Comparison of ENCODE assay signal across 11 cellular contexts in the genomic region with DNA sequence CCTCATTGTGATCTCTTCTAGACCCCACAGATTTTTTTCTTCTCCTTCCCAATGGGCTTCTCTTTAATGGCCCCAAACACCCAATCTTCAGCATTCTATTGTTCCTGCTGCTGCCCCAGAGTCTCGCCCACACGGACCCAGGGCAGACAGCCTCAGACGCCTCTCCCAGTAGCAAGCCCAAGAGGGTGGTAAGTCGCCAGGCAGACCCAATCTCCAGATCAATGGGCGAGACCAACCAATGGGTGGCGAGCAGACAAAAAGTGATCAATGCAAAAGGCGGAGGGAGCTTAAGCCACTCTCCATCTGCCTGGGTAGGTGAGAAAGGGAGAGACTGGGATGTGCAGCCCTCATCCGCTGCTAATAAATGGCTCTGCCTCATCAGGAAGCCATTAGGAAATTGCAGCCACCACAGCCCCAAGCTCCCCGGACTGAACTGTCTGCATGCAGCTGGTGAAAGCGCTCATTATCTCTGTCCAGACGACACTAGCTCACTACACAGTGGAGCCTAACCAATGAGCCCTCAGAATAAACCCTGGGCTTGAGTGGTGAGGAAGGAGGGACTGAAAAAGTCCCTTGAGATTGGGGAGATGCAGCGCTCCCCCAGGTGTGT.
DNase-seq lines count a peak whose midpoint lies in the region; FAIRE-seq and TF ChIP-seq lines count a peak whose summit lies in the region.
"Had no signal": no experiment of that assay in that cellular context is flagged by ENCODE, and none has a peak within 500 bp of the region (broad histone marks: within the 10 kb centered on the region; RNA-seq: fewer than 3 reads in every experiment).

No MANE protein-coding gene starts in this region.

- H3K9me3 ChIP-seq in CD4-positive, alpha-beta memory T cell (ENCODE audit: control insufficient read depth in 1 of 2, low read length in 2 of 2) = no peaks in the 10 kb centered on the region
- H3K9me3 ChIP-seq in colonic mucosa (no peaks in the 10 kb centered on the region), trophoblast cell (ENCODE audit: insufficient read depth, low read depth, low read length) (no peaks in the 10 kb centered on the region)

- WGBS in trophoblast cell (ENCODE audit: extremely low coverage, insufficient coverage, insufficient read length) = no CpG with 5 or more reads among the region's 12 CpGs

- no peak overlapping the region for H3K18ac ChIP-seq in trophoblast cell (ENCODE audit: low read length)

- peak in 1 of 5 donors; percentile 62 for DNase-seq in CD4-positive, alpha-beta memory T cell
- DNase-seq in NCI-H69 (lab: John Stamatoyannopoulos, UW) (peak; percentile 64), colonic mucosa (no peak), trophoblast cell (no peak), NCI-H2227 treated with DMSO at 0.1 percent for 48 hours (lab: John Stamatoyannopoulos, UW) (no peak), H54 (ENCODE audit: insufficient read length, low spot score) (no peak), hepatic stellate cell (ENCODE audit: low spot score) (no peak), type B pancreatic cell (ENCODE audit: extremely low spot score, unreplicated experiment) (no peak)
- DNase-seq: DMS 273 treated with DMSO at 0.1 percent for 48 hours, KBM-7 had no signal

- H3K27me3 ChIP-seq in CD4-positive, alpha-beta memory T cell (ENCODE audit: insufficient read depth, low read length) = no peaks in the 10 kb centered on the region
- H3K27me3 ChIP-seq in colonic mucosa (no peaks in the 10 kb centered on the region), trophoblast cell (ENCODE audit: insufficient read depth, low read length) (no peaks in the 10 kb centered on the region)

- H3K9ac ChIP-seq in colonic mucosa (ENCODE audit: low read depth in 2 of 2, low read length in 2 of 2) (peak overlapping the region in 1 of 2 donors; percentile 21), trophoblast cell (ENCODE audit: low read length) (no peak overlapping the region)

- peaks cover 24% of the 10 kb centered on the region for H3K36me3 ChIP-seq in CD4-positive, alpha-beta memory T cell (ENCODE audit: insufficient read depth, low read length)
- H3K36me3 ChIP-seq in colonic mucosa (no peaks in the 10 kb centered on the region), trophoblast cell (ENCODE audit: control insufficient read depth in 1 of 2, insufficient read depth in 2 of 2, low read length in 2 of 2) (peaks cover 18 to 22% of the 10 kb centered on the region in 2 experiments)

- H2BK12ac ChIP-seq in trophoblast cell (ENCODE audit: low read length) = no peak overlapping the region

- H3K4me1 Mint-ChIP-seq in CD4-positive, alpha-beta memory T cell = peaks cover 82 to 100% (median 89%) of the 10 kb centered on the region in 4 donors
- peaks cover 53% of the 10 kb centered on the region for H3K4me1 Mint-ChIP-seq in type B pancreatic cell (ENCODE audit: unreplicated experiment)

- no peak for FAIRE-seq in H54 (lab: Jason Lieb, UNC)

- no peaks in the 10 kb centered on the region for H3K27me3 Mint-ChIP-seq in CD4-positive, alpha-beta memory T cell
- peaks cover 4% of the 10 kb centered on the region for H3K27me3 Mint-ChIP-seq in type B pancreatic cell

- CTCF ChIA-PET in CD4-positive, alpha-beta memory T cell (lab: Charles Lee; ENCODE audit: partially characterized antibody) = interaction anchor here (0.7 to 7.8 kb wide), 23 partner anchors 9 to 252 kb away, joined by 3 to 81 read pairs (median 7); no protein-coding TSS in a partner anchor

- H3K79me1 ChIP-seq in trophoblast cell (ENCODE audit: low read length) = peaks cover 4% of the 10 kb centered on the region

- TF ChIP-seq CTCF in colonic mucosa (IDR thresholded peaks at IDR 0.05) = no peak
- no peak for TF ChIP-seq CTCF in type B pancreatic cell (conservative IDR thresholded peaks at IDR 0.05)

- POLR2A ChIA-PET in CD4-positive, alpha-beta memory T cell (lab: Charles Lee; ENCODE audit: partially characterized antibody) = interaction anchor here (0.9 to 34.5 kb wide), 20 partner anchors 8 to 228 kb away, joined by 3 to 1488 read pairs (median 6); a partner anchor contains a TSS

- no peak for TF ChIP-seq POLR2A in H54 (IDR thresholded peaks at IDR 0.05; ENCODE audit: low read depth, low read length)

- H4K12ac ChIP-seq in trophoblast cell (ENCODE audit: low read depth, low read length) = no peak overlapping the region

- H3K14ac ChIP-seq in trophoblast cell (ENCODE audit: low read length) = no peak overlapping the region

- H3K4me2 ChIP-seq in trophoblast cell (ENCODE audit: low read length) = no peak overlapping the region

- H3K4me1 ChIP-seq in CD4-positive, alpha-beta memory T cell (ENCODE audit: insufficient read depth, low read length) = peaks cover 100% of the 10 kb centered on the region
- H3K4me1 ChIP-seq in colonic mucosa (peaks cover 11% of the 10 kb centered on the region), trophoblast cell (ENCODE audit: control insufficient read depth in 1 of 2, insufficient read depth in 2 of 2, low read length in 2 of 2) (peaks cover 22 to 43% of the 10 kb centered on the region in 2 experiments)

- no peak overlapping the region for H4K8ac ChIP-seq in trophoblast cell (ENCODE audit: low read depth, low read length)

- peaks cover 5% of the 10 kb centered on the region for H3K79me2 ChIP-seq in trophoblast cell (ENCODE audit: control insufficient read depth, insufficient read depth, low read length, poor library complexity)

- H3K9me3 Mint-ChIP-seq in CD4-positive, alpha-beta memory T cell = no peaks in the 10 kb centered on the region
- no peaks in the 10 kb centered on the region for H3K9me3 Mint-ChIP-seq in type B pancreatic cell

- peak overlapping the region; percentile 26 to 34 for H3K4me3 ChIP-seq in CD4-positive, alpha-beta memory T cell (ENCODE audit: low read length in 2 of 2)
- H3K4me3 ChIP-seq in colonic mucosa (no peak overlapping the region), trophoblast cell (ENCODE audit: low read depth, low read length) (no peak overlapping the region)

- H2AFZ ChIP-seq in trophoblast cell (ENCODE audit: insufficient read depth, low read length, poor library complexity) = no peak overlapping the region

- peaks cover 78 to 92% of the 10 kb centered on the region in 2 donors for H3K36me3 Mint-ChIP-seq in CD4-positive, alpha-beta memory T cell
- peaks cover 12% of the 10 kb centered on the region for H3K36me3 Mint-ChIP-seq in type B pancreatic cell

- no peak overlapping the region for H3K23ac ChIP-seq in trophoblast cell (ENCODE audit: low read length)

- H3K4ac ChIP-seq in trophoblast cell (ENCODE audit: low read depth, low read length) = peak overlapping the region; percentile 47

- no peak overlapping the region for H2AK5ac ChIP-seq in trophoblast cell (ENCODE audit: low read length)

- peak overlapping the region; percentile 95 to 99 (median 98) for H3K27ac Mint-ChIP-seq in CD4-positive, alpha-beta memory T cell
- H3K27ac Mint-ChIP-seq in type B pancreatic cell = no peak overlapping the region

- intact Hi-C loops in CD4-positive, alpha-beta memory T cell (cut with micrococcal nuclease) = loop anchor here (2.0 to 10.0 kb wide), 5 partner anchors 15 to 471 kb away; no protein-coding TSS in a partner anchor
- intact Hi-C loops in colonic mucosa (cut with DNase I) = no loop called here

- peak overlapping the region; percentile 89 for H3K27ac ChIP-seq in CD4-positive, alpha-beta memory T cell (ENCODE audit: low read depth, low read length)
- H3K27ac ChIP-seq in colonic mucosa (peak overlapping the region; percentile 25), trophoblast cell (ENCODE audit: low read depth, low read length) (no peak overlapping the region)

- H2BK120ac ChIP-seq in trophoblast cell (ENCODE audit: insufficient read depth, low read length, poor library complexity) = no peak overlapping the region

- no peak overlapping the region for H4K91ac ChIP-seq in trophoblast cell (ENCODE audit: low read depth, low read length)

- peak overlapping the region; percentile 86 to 100 (median 94) for H3K4me3 Mint-ChIP-seq in CD4-positive, alpha-beta memory T cell
- H3K4me3 Mint-ChIP-seq in type B pancreatic cell = no peak overlapping the region
- H3K4me3 Mint-ChIP-seq: neural crest cell had no signal

- no peak overlapping the region for H2BK5ac ChIP-seq in trophoblast cell (ENCODE audit: low read depth, low read length, poor library complexity)

Comparison
In these comparisons a context has a peak if more than half of its experiments do, and no peak if none do; other contexts are left out.
1. H3K4me3 ChIP-seq: peak in CD4-positive, alpha-beta memory T cell (2 of 2); none in colonic mucosa (single experiment) and trophoblast cell (single experiment).